11 cellular contexts compared by ENCODE assay signal in the genomic region with DNA sequence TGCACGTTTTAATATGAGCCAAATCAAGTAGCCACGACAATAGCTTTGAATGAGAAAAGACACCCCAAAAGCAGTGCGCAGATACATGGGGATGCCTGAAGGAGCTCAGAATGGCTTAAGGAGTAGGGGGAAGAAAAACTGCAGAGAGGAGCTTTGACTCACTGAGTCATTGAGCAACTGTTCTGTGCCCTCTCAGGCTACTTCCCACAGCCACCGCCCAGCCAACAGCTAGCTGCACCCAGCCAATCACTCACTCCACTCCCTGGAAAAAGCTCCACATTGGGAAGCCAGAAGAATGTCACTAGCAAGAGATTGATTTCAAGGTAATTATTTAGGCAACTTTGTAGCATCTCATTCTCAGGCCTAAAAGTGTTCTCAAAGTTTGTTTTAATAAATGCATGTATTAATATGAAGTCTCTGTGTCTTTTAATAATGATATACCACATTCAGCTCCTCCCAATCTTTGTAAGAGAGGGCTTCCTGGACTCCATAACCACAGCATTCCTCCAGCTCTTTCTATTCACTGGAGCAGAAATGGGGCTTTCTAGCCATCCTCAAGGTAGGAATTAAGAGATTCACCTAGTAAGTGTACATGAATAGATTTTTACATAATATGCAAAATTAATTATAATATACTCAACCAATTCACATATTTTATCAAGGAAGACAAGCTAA. TPM values are rescaled to one million over a fixed set of nuclear protein-coding genes. Genes with fewer than 3 reads are reported as not detected.
DNase-seq lines count a peak whose midpoint lies in the region; ATAC-seq, FAIRE-seq and TF ChIP-seq lines count a peak whose summit lies in the region.
"Had no signal": no experiment of that assay in that cellular context is flagged by ENCODE, and none has a peak within 500 bp of the region (broad histone marks: within the 10 kb centered on the region; RNA-seq: fewer than 3 reads in every experiment).

No MANE protein-coding gene starts in this region.

- H3K27ac ChIP-seq in breast epithelium, result no peak overlapping the region
- H3K27ac ChIP-seq in astrocyte (ENCODE audit: low read depth, low read length), result peak overlapping the region; percentile 43
- no peak overlapping the region for H3K27ac ChIP-seq in OCI-LY7 (ENCODE audit: low read depth, low read length, poor library complexity, severe bottlenecking)
- H3K27ac ChIP-seq: C4-2B had no signal

- H3K9me3 Mint-ChIP-seq in MCF 10A (ENCODE audit: unreplicated experiment), result no peaks in the 10 kb centered on the region
- H3K9me3 Mint-ChIP-seq in astrocyte (ENCODE audit: unreplicated experiment), result no peaks in the 10 kb centered on the region
- H3K9me3 Mint-ChIP-seq: stimulated activated naive CD8-positive, alpha-beta T cell treated with anti-CD3 and anti-CD28 coated beads, Interleukin-15, Interleukin-2, amounts not matched to agents 100 ng/mL and 50 ng/mL, for 24 hours had no signal

- CTCF ChIA-PET in MCF 10A (lab: Yijun Ruan, JAX) (interaction anchor here (0.6 to 2.1 kb wide), 16 partner anchors 9 to 731 kb away, joined by 3 to 15 read pairs (median 4); partner anchors contain the start of gene DUSP10), OCI-LY7 (lab: Charles Lee; ENCODE audit: unreplicated experiment) (no interaction called here)

- peak overlapping the region; percentile 64 for H3K4me2 ChIP-seq in astrocyte (ENCODE audit: low read length)
- H3K4me2 ChIP-seq in OCI-LY7 (ENCODE audit: low read length), result no peak overlapping the region

- H3K36me3 Mint-ChIP-seq in MCF 10A (ENCODE audit: insufficient read depth, unreplicated experiment) (peaks cover 9% of the 10 kb centered on the region), astrocyte (ENCODE audit: low read depth, unreplicated experiment) (peaks cover 20% of the 10 kb centered on the region)

- H3K36me3 ChIP-seq in breast epithelium (no peaks in the 10 kb centered on the region), astrocyte (ENCODE audit: insufficient read depth, low read length) (no peaks in the 10 kb centered on the region), OCI-LY7 (ENCODE audit: insufficient read depth, low read length) (no peaks in the 10 kb centered on the region)

- H3K27me3 ChIP-seq in breast epithelium, result no peaks in the 10 kb centered on the region
- no peaks in the 10 kb centered on the region for H3K27me3 ChIP-seq in astrocyte (ENCODE audit: insufficient read depth, low read length)

- BruUV-seq in MCF 10A (replicated peaks; lab: Mats Ljungman, UMichigan) (no TSS peak), OCI-LY7 (replicated peaks; lab: Mats Ljungman, UMichigan) (no TSS peak)

- no peak for TF ChIP-seq POLR2A in breast epithelium (IDR thresholded peaks at IDR 0.05)

- no peaks in the 10 kb centered on the region for H3K9me3 ChIP-seq in breast epithelium
- H3K9me3 ChIP-seq in astrocyte (ENCODE audit: insufficient read depth, low read depth, low read length), result no peaks in the 10 kb centered on the region
- no peaks in the 10 kb centered on the region for H3K9me3 ChIP-seq in OCI-LY7 (ENCODE audit: low read length)

- peaks cover 57% of the 10 kb centered on the region for H3K4me1 Mint-ChIP-seq in MCF 10A (ENCODE audit: insufficient read depth, unreplicated experiment)
- H3K4me1 Mint-ChIP-seq in astrocyte (ENCODE audit: low read depth, unreplicated experiment), result peaks cover 75% of the 10 kb centered on the region

- DNase-seq in MCF 10A (ENCODE audit: unreplicated experiment), result peak; percentile 94
- no peak for DNase-seq in breast epithelium (ENCODE audit: low spot score in 2 of 2)
- peak; percentile 85 for DNase-seq in astrocyte (ENCODE audit: low read depth)
- peak; percentile 85 for DNase-seq in kidney tubule cell (ENCODE audit: low spot score)
- DNase-seq in OCI-LY7 (ENCODE audit: low spot score), result no peak
- DNase-seq in pons (ENCODE audit: low spot score), result no peak
- DNase-seq: NCI-H446 treated with DMSO at 0.1 percent for 48 hours had no signal

- FAIRE-seq in astrocyte (lab: Jason Lieb, UNC), result no peak

- H3K4me3 Mint-ChIP-seq in MCF 10A (ENCODE audit: unreplicated experiment) (peak overlapping the region; percentile 48), astrocyte (ENCODE audit: unreplicated experiment) (peak overlapping the region; percentile 2)

- intact Hi-C loops in MCF 10A (cut with micrococcal nuclease), result loop anchor here (5.0 kb wide), 1 partner anchor 248 kb away; no protein-coding TSS in a partner anchor
- intact Hi-C loops in breast epithelium (cut with DNase I; ENCODE audit: low total_unique reads), result no loop called here
- intact Hi-C loops in OCI-LY7 (cut with micrococcal nuclease; ENCODE audit: unreplicated experiment), result no loop called here

- H3K79me2 ChIP-seq in astrocyte (ENCODE audit: insufficient read depth, low read length), result peaks cover 48% of the 10 kb centered on the region
- H3K79me2 ChIP-seq in OCI-LY7 (ENCODE audit: insufficient read depth, low read depth, low read length), result no peaks in the 10 kb centered on the region

- POLR2A ChIA-PET in MCF 10A (lab: Yijun Ruan, JAX), result interaction anchor here (0.6 to 6.7 kb wide), 23 partner anchors 8 to 978 kb away, joined by 3 to 133 read pairs (median 4); partner anchors contain the start of gene DUSP10
- POLR2A ChIA-PET in OCI-LY7 (lab: Charles Lee), result interaction anchor here (0.6 to 1.5 kb wide), 2 partner anchors 13 to 38 kb away, joined by 3 read pairs; no protein-coding TSS in a partner anchor

- H3K27ac Mint-ChIP-seq in MCF 10A (ENCODE audit: low read depth, unreplicated experiment) (peak overlapping the region; percentile 97), astrocyte (ENCODE audit: unreplicated experiment) (peak overlapping the region; percentile 28)

- ATAC-seq in HG02571 (IDR thresholded peaks at IDR 0.05; ENCODE audit: unreplicated experiment) (no peak), GM18520 (IDR thresholded peaks at IDR 0.05; ENCODE audit: unreplicated experiment) (no peak)

- H3K9ac ChIP-seq in astrocyte (ENCODE audit: low read length), result no peak overlapping the region

- H3K9me2 ChIP-seq in OCI-LY7 (ENCODE audit: insufficient read depth, low read length), result no peaks in the 10 kb centered on the region

- H2AFZ ChIP-seq in astrocyte (ENCODE audit: low read depth, low read length), result no peak overlapping the region
- no peak overlapping the region for H2AFZ ChIP-seq in OCI-LY7 (ENCODE audit: low read length)

- H3K4me1 ChIP-seq in breast epithelium, result no peaks in the 10 kb centered on the region
- H3K4me1 ChIP-seq in astrocyte (ENCODE audit: insufficient read depth, low read length), result peaks cover 36% of the 10 kb centered on the region
- no peaks in the 10 kb centered on the region for H3K4me1 ChIP-seq in OCI-LY7 (ENCODE audit: insufficient read depth, low read length, poor library complexity, severe bottlenecking)

- no peaks in the 10 kb centered on the region for H4K20me1 ChIP-seq in astrocyte (ENCODE audit: insufficient read depth, low read length)
- no peaks in the 10 kb centered on the region for H4K20me1 ChIP-seq in OCI-LY7 (ENCODE audit: insufficient read depth, low read length)

- no peak for TF ChIP-seq CTCF in MCF 10A (IDR thresholded peaks at IDR 0.05; ENCODE audit: unreplicated experiment)
- TF ChIP-seq CTCF in breast epithelium (IDR thresholded peaks at IDR 0.05), result no peak
- no peak for TF ChIP-seq CTCF in astrocyte (IDR thresholded peaks at IDR 0.05; ENCODE audit: insufficient read depth, low read depth, low read length)
- no peak for TF ChIP-seq CTCF in OCI-LY7 (conservative IDR thresholded peaks at IDR 0.05; ENCODE audit: low read length)

- H3K4me3 ChIP-seq in breast epithelium, result no peak overlapping the region
- H3K4me3 ChIP-seq in astrocyte (ENCODE audit: insufficient read depth, low read depth, low read length), result no peak overlapping the region
- H3K4me3 ChIP-seq in OCI-LY7 (ENCODE audit: low read depth, low read length, poor library complexity, severe bottlenecking), result no peak overlapping the region

- H3K27me3 Mint-ChIP-seq in MCF 10A (ENCODE audit: insufficient read depth, unreplicated experiment) (no peaks in the 10 kb centered on the region), astrocyte (ENCODE audit: low read depth, unreplicated experiment) (no peaks in the 10 kb centered on the region)
- H3K27me3 Mint-ChIP-seq: stimulated activated naive CD8-positive, alpha-beta T cell treated with anti-CD3 and anti-CD28 coated beads, Interleukin-15, Interleukin-2, amounts not matched to agents 100 ng/mL and 50 ng/mL, for 24 hours had no signal

RNA-seq across cellular contexts. Expression of gene DUSP10, which starts 16.8 kb away (rescaled TPM):
- total RNA-seq in MCF 10A (2022), result 15.9 and 22.0 TPM in 2 replicates
- total RNA-seq in breast epithelium, result 10 to 100 TPM; 15.5 to 33.2 (median 28.2) TPM
- total RNA-seq in astrocyte, result 34.8 and 45.8 TPM in 2 replicates
- total RNA-seq in OCI-LY7 (2014; rRNA removed; shearing (Covaris generic)), result 2.0 and 4.4 TPM in 2 replicates
- 2.6 and 3.7 TPM in 2 replicates for total RNA-seq in OCI-LY7 (2022)

Comparison
In these comparisons a context has a peak if more than half of its experiments do, and no peak if none do; other contexts are left out.
1. DNase-seq: peak in MCF 10A (single experiment), astrocyte (single experiment) and kidney tubule cell (single experiment); none in breast epithelium (0 of 2), OCI-LY7 (single experiment) and pons (single experiment).